Comparison of ENCODE assay signal across 8 cellular contexts in genomic region chr17:74368341-74369152, GRCh38. TPM values are rescaled to one million over a fixed set of nuclear protein-coding genes. Genes with fewer than 3 reads are reported as not detected.
DNase-seq lines count a peak whose midpoint lies in the region; ATAC-seq and TF ChIP-seq lines count a peak whose summit lies in the region.

No MANE protein-coding gene starts in this region.

- H3K79me2 ChIP-seq in KMS-11 (ENCODE audit: insufficient read depth, low read depth): no peaks in the 10 kb centered on the region

- DNase-seq in DMS153 treated with DMSO at 0.1 percent for 48 hours (lab: John Stamatoyannopoulos, UW; ENCODE audit: unreplicated experiment) (peak; percentile 41), T follicular helper cell (ENCODE audit: low read depth) (peak; percentile 58), adipocyte (ENCODE audit: low read depth) (peak; percentile 72), heart right ventricle (peak; percentile 75 to 77), retina (peak; percentile 79), aorta (peak; percentile 81 to 92)

- H3K4me2 ChIP-seq in KMS-11: no peak overlapping the region

- H3K4me3 ChIP-seq in KMS-11 (IDR thresholded peaks at IDR 0.05; ENCODE audit: insufficient read depth, low read depth, low read length) (no peak overlapping the region), adipocyte (ENCODE audit: low read length) (no peak overlapping the region), heart right ventricle (peak overlapping the region in 6 of 10 donors; percentile 4 to 38 (median 15)), aorta (ENCODE audit: low read length in 2 of 2) (no peak overlapping the region)

- 22 to 29% methylated on average over 14 of the region's 14 CpGs for WGBS in heart right ventricle, 2 donors
- 24 to 26% methylated on average over 13 to 14 of the region's 14 CpGs for WGBS in aorta, 2 donors

- intact Hi-C loops in heart right ventricle (cut with DNase I): loop anchor here in 5 of 10 donors (1.0 to 5.0 kb wide), 3 partner anchors 124 to 125 kb away; no protein-coding TSS in a partner anchor
- intact Hi-C loops in aorta (cut with DNase I): loop anchor here (2.0 to 10.0 kb wide), 4 partner anchors 124 to 164 kb away; partner anchors contain the start of genes RPL38 (in 1 of the 2) and TTYH2 (in 1 of the 2)

- H3K36me3 ChIP-seq in KMS-11 (ENCODE audit: insufficient read depth) (no peaks in the 10 kb centered on the region), adipocyte (ENCODE audit: control insufficient read depth, insufficient read depth, low read length, severe bottlenecking) (no peaks in the 10 kb centered on the region), heart right ventricle (no peaks in the 10 kb centered on the region), aorta (ENCODE audit: control insufficient read depth in 1 of 2, insufficient read depth in 2 of 2, low read length in 1 of 2) (no peaks in the 10 kb centered on the region)

- no peak overlapping the region for H2AFZ ChIP-seq in KMS-11 (ENCODE audit: low read depth)

- H3K4me1 ChIP-seq in KMS-11 (ENCODE audit: low read depth, poor library complexity, severe bottlenecking) (no peaks in the 10 kb centered on the region), adipocyte (ENCODE audit: control insufficient read depth, insufficient read depth, low read length) (no peaks in the 10 kb centered on the region), heart right ventricle (peaks cover 4 to 16% (median 13%) of the 10 kb centered on the region in 9 donors), aorta (ENCODE audit: control insufficient read depth in 1 of 2, insufficient read depth in 2 of 2, low read length in 2 of 2) (no peaks in the 10 kb centered on the region)

- H3K9me3 ChIP-seq in adipocyte (ENCODE audit: control insufficient read depth, low read length) (no peaks in the 10 kb centered on the region), heart right ventricle (no peaks in the 10 kb centered on the region), aorta (ENCODE audit: control insufficient read depth, low read length) (no peaks in the 10 kb centered on the region)

- no peaks in the 10 kb centered on the region for H4K20me1 ChIP-seq in KMS-11 (ENCODE audit: insufficient read depth)

- no peak overlapping the region for H3K9ac ChIP-seq in KMS-11
- no peak overlapping the region for H3K9ac ChIP-seq in adipocyte (ENCODE audit: low read length)

- H3K27ac ChIP-seq in KMS-11: no peak overlapping the region
- no peak overlapping the region for H3K27ac ChIP-seq in heart right ventricle
- no peak overlapping the region for H3K27ac ChIP-seq in aorta (ENCODE audit: low read depth in 1 of 2, low read length in 2 of 2)

- peak; percentile 94 for TF ChIP-seq CTCF in KMS-11 (conservative IDR thresholded peaks at IDR 0.05; ENCODE audit: low read depth, low read length)
- peak; percentile 85 to 96 (median 92) for TF ChIP-seq CTCF in heart right ventricle (IDR thresholded peaks at IDR 0.05)

- peaks cover 36% of the 10 kb centered on the region for H3K27me3 ChIP-seq in KMS-11 (ENCODE audit: insufficient read depth, low read depth)
- H3K27me3 ChIP-seq in adipocyte (replicated peaks; ENCODE audit: control insufficient read depth, insufficient read depth, low read length): peaks cover 53% of the 10 kb centered on the region
- H3K27me3 ChIP-seq in heart right ventricle: peaks cover 0 to 15% (median 0%) of the 10 kb centered on the region in 7 donors
- no peaks in the 10 kb centered on the region for H3K27me3 ChIP-seq in aorta (ENCODE audit: control insufficient read depth in 1 of 2, insufficient read depth in 2 of 2, low read length in 1 of 2)

- ATAC-seq in heart right ventricle: peak; percentile 73 to 92 (median 81)
- ATAC-seq in aorta (ENCODE audit: low FRiP score): peak; percentile 81
- ATAC-seq in HG02973 (IDR thresholded peaks at IDR 0.05; ENCODE audit: unreplicated experiment): no peak

RNA-seq across cellular contexts. Expression of gene GPR142, which starts 1.2 kb away (rescaled TPM):
- total RNA-seq in heart right ventricle: under 1 TPM in 1 of 10 donors, not detected in 9; 0.70 TPM
- not detected for polyA plus RNA-seq in heart right ventricle
- 1 to 10 TPM in 1 of 2 donors, not detected in 1; 2.1 TPM for total RNA-seq in aorta
- not detected for polyA plus RNA-seq in aorta

RNA-seq across cellular contexts. Expression of gene BTBD17, which starts 6.9 kb away (rescaled TPM):
- total RNA-seq in heart right ventricle: not detected
- not detected for polyA plus RNA-seq in heart right ventricle
- not detected for total RNA-seq in aorta
- polyA plus RNA-seq in aorta: not detected

RNA-seq across cellular contexts. Expression of gene KIF19, which starts 42.5 kb away (rescaled TPM):
- 1 to 10 TPM in 2 of 10 donors, under 1 TPM in 8; 0.07 to 1.5 (median 0.26) TPM for total RNA-seq in heart right ventricle
- polyA plus RNA-seq in heart right ventricle: under 1 TPM; 0.29 to 0.41 TPM
- 1 to 10 TPM; 4.4 to 5.1 TPM for total RNA-seq in aorta
- polyA plus RNA-seq in aorta: not detected

Comparison
In these comparisons a context has a peak if more than half of its experiments do, and no peak if none do; other contexts are left out.
1. H3K4me3 ChIP-seq: peak in heart right ventricle (6 of 10); none in KMS-11 (single experiment), adipocyte (single experiment) and aorta (0 of 2).
2. Peak in every context shown above with its lines, with median percentiles within 50 percentile points of each other: DNase-seq.